Comparison of ENCODE assay signal across 8 cellular contexts in genomic region chr11:64164392-64165312, GRCh38. TPM values are rescaled to one million over a fixed set of nuclear protein-coding genes. Genes with fewer than 3 reads are reported as not detected.
A peak's percentile ranks its signal among the peaks of the same experiment; 100 is the strongest.
DNase-seq lines count a peak whose midpoint lies in the region; ATAC-seq and TF ChIP-seq lines count a peak whose summit lies in the region.

No MANE protein-coding gene starts in this region.

- H3K56ac ChIP-seq in mesendoderm (ENCODE audit: low read length) = peak overlapping the region; percentile 86

- no peak overlapping the region for H4K8ac ChIP-seq in mesendoderm (ENCODE audit: low read depth, low read length)

- H2BK5ac ChIP-seq in mesendoderm (ENCODE audit: low read length) = no peak overlapping the region

- intact Hi-C loops in CD4-positive, alpha-beta memory T cell (cut with micrococcal nuclease) = no loop called here
- intact Hi-C loops in body of pancreas (cut with DNase I) = no loop called here

- no peak overlapping the region for H2AK5ac ChIP-seq in mesendoderm (ENCODE audit: low read length)

- peak overlapping the region; percentile 81; the same call in 1 of the 2 replicates for H2AFZ ChIP-seq in KMS-11 (ENCODE audit: low read depth)
- no peak overlapping the region for H2AFZ ChIP-seq in Karpas-422 (ENCODE audit: low read length)

- H3K79me2 ChIP-seq in KMS-11 (ENCODE audit: insufficient read depth, low read depth) = no peaks in the 10 kb centered on the region
- no peaks in the 10 kb centered on the region for H3K79me2 ChIP-seq in mesendoderm (ENCODE audit: control insufficient read depth, insufficient read depth, low read length)
- no peaks in the 10 kb centered on the region for H3K79me2 ChIP-seq in Karpas-422 (ENCODE audit: low read length)

- WGBS in body of pancreas, 2 donors = 21 to 26% methylated on average over 11 to 20 of the region's 20 CpGs
- WGBS in mesendoderm (ENCODE audit: extremely low coverage, insufficient coverage, low lambda C conversion rate) = no CpG with 5 or more reads among the region's 20 CpGs

- CTCF ChIA-PET in CD4-positive, alpha-beta memory T cell (lab: Charles Lee; ENCODE audit: partially characterized antibody) = interaction anchor here (2.8 kb wide), 1 partner anchor 13 kb away, joined by 16 read pairs; no protein-coding TSS in a partner anchor

- H3K27me3 Mint-ChIP-seq in CD4-positive, alpha-beta memory T cell = no peaks in the 10 kb centered on the region

- H3K9me2 ChIP-seq in Karpas-422 (replicated peaks; ENCODE audit: insufficient read depth, low read length) = no peaks in the 10 kb centered on the region

- no peaks in the 10 kb centered on the region for H3K36me3 Mint-ChIP-seq in CD4-positive, alpha-beta memory T cell

- no peaks in the 10 kb centered on the region for H3K9me3 ChIP-seq in CD4-positive, alpha-beta memory T cell (ENCODE audit: control insufficient read depth in 1 of 2, low read length in 2 of 2)
- H3K9me3 ChIP-seq in body of pancreas = no peaks in the 10 kb centered on the region
- no peaks in the 10 kb centered on the region for H3K9me3 ChIP-seq in Karpas-422 (ENCODE audit: low read length)

- TF ChIP-seq CTCF in KMS-11 (conservative IDR thresholded peaks at IDR 0.05; ENCODE audit: low read depth, low read length) = no peak
- TF ChIP-seq CTCF in body of pancreas (IDR thresholded peaks at IDR 0.05) = no peak

- H3K27me3 ChIP-seq in CD4-positive, alpha-beta memory T cell (ENCODE audit: insufficient read depth, low read length) = no peaks in the 10 kb centered on the region
- H3K27me3 ChIP-seq in KMS-11 (ENCODE audit: insufficient read depth, low read depth) (no peaks in the 10 kb centered on the region), body of pancreas (no peaks in the 10 kb centered on the region), mesendoderm (ENCODE audit: insufficient read depth, low read length, poor library complexity) (no peaks in the 10 kb centered on the region), Karpas-422 (ENCODE audit: low read length) (no peaks in the 10 kb centered on the region)

- H3K23ac ChIP-seq in mesendoderm (ENCODE audit: low read length) = peak overlapping the region; percentile 80

- H3K4me1 Mint-ChIP-seq in CD4-positive, alpha-beta memory T cell = peaks cover 4 to 15% (median 6%) of the 10 kb centered on the region in 4 donors

- no peaks in the 10 kb centered on the region for H3K9me3 Mint-ChIP-seq in CD4-positive, alpha-beta memory T cell

- no peak overlapping the region for H4K5ac ChIP-seq in mesendoderm (ENCODE audit: low read length)

- ATAC-seq in body of pancreas (no peak), HG03280 (IDR thresholded peaks at IDR 0.05; ENCODE audit: unreplicated experiment) (no peak), HG03139 (IDR thresholded peaks at IDR 0.05; ENCODE audit: unreplicated experiment) (no peak)

- peak overlapping the region in 3 of 7 donors; percentile 37 to 48 (median 42) for H3K27ac Mint-ChIP-seq in CD4-positive, alpha-beta memory T cell

- H3K9ac ChIP-seq in KMS-11 = peak overlapping the region; percentile 91
- H3K9ac ChIP-seq in mesendoderm (ENCODE audit: low read length) = peak overlapping the region; percentile 51
- H3K9ac ChIP-seq in Karpas-422 (ENCODE audit: low read length) = no peak overlapping the region

- H3K36me3 ChIP-seq in CD4-positive, alpha-beta memory T cell (ENCODE audit: insufficient read depth, low read length) = no peaks in the 10 kb centered on the region
- H3K36me3 ChIP-seq in KMS-11 (ENCODE audit: insufficient read depth) (no peaks in the 10 kb centered on the region), body of pancreas (replicated peaks in 1 of 2; ENCODE audit: insufficient read depth in 1 of 2, low read depth in 2 of 2) (no peaks in the 10 kb centered on the region), mesendoderm (ENCODE audit: control insufficient read depth, insufficient read depth, low read length) (no peaks in the 10 kb centered on the region), Karpas-422 (ENCODE audit: insufficient read depth, low read length) (no peaks in the 10 kb centered on the region)

- H3K4me2 ChIP-seq in KMS-11 = peak overlapping the region; percentile 99
- H3K4me2 ChIP-seq in mesendoderm (ENCODE audit: low read length) = peak overlapping the region; percentile 59
- H3K4me2 ChIP-seq in Karpas-422 (ENCODE audit: low read depth, low read length, poor library complexity, severe bottlenecking) = no peak overlapping the region

- no peaks in the 10 kb centered on the region for H3K79me1 ChIP-seq in mesendoderm (ENCODE audit: low read length)

- DNase-seq in CD4-positive, alpha-beta memory T cell = no peak
- DNase-seq in body of pancreas (peak; percentile 35 to 61 (median 52)), mesendoderm (peak; percentile 33), Karpas-422 (no peak)
- DNase-seq in stimulated activated CD4-positive, alpha-beta T cell treated with anti-CD3 and anti-CD28 coated beads, Interleukin-1b, Interleukin-23, amount 100 ng/mL, for 48 hours = no peak

- H3K4ac ChIP-seq in mesendoderm (ENCODE audit: low read depth, low read length) = peak overlapping the region; percentile 39

- TF ChIP-seq POLR2A in body of pancreas (IDR thresholded peaks at IDR 0.05) = no peak

- H2BK15ac ChIP-seq in mesendoderm (replicated peaks; ENCODE audit: low read depth) = no peak overlapping the region

- H3K4me3 ChIP-seq in CD4-positive, alpha-beta memory T cell (ENCODE audit: low read length in 2 of 2) = peak overlapping the region in 1 of 2 donors; percentile 62
- H3K4me3 ChIP-seq in KMS-11 (IDR thresholded peaks at IDR 0.05; ENCODE audit: insufficient read depth, low read depth, low read length) = no peak overlapping the region
- H3K4me3 ChIP-seq in body of pancreas = peak overlapping the region; percentile 76 to 81
- no peak overlapping the region for H3K4me3 ChIP-seq in mesendoderm (ENCODE audit: low read length)
- no peak overlapping the region for H3K4me3 ChIP-seq in Karpas-422 (ENCODE audit: low read length)

- no peaks in the 10 kb centered on the region for H4K20me1 ChIP-seq in KMS-11 (ENCODE audit: insufficient read depth)
- no peaks in the 10 kb centered on the region for H4K20me1 ChIP-seq in Karpas-422 (ENCODE audit: insufficient read depth, low read depth, low read length)

- peaks cover 11% of the 10 kb centered on the region for H3K4me1 ChIP-seq in CD4-positive, alpha-beta memory T cell (ENCODE audit: insufficient read depth, low read length)
- H3K4me1 ChIP-seq in KMS-11 (ENCODE audit: low read depth, poor library complexity, severe bottlenecking) = peaks cover 5% of the 10 kb centered on the region
- peaks cover 25% of the 10 kb centered on the region for H3K4me1 ChIP-seq in body of pancreas
- peaks cover 5% of the 10 kb centered on the region for H3K4me1 ChIP-seq in mesendoderm (ENCODE audit: control insufficient read depth, low read depth, low read length)
- H3K4me1 ChIP-seq in Karpas-422 (ENCODE audit: low read length) = peaks cover 12% of the 10 kb centered on the region

- no peak overlapping the region for H2BK120ac ChIP-seq in mesendoderm (ENCODE audit: low read depth, low read length)

- peak overlapping the region; percentile 73 to 83 (median 79) for H3K4me3 Mint-ChIP-seq in CD4-positive, alpha-beta memory T cell

- H3K27ac ChIP-seq in CD4-positive, alpha-beta memory T cell (ENCODE audit: low read depth, low read length) = no peak overlapping the region
- H3K27ac ChIP-seq in KMS-11 = no peak overlapping the region
- peak overlapping the region; percentile 75 to 99 (median 96) for H3K27ac ChIP-seq in body of pancreas
- no peak overlapping the region for H3K27ac ChIP-seq in mesendoderm (ENCODE audit: low read depth, low read length)
- no peak overlapping the region for H3K27ac ChIP-seq in Karpas-422 (ENCODE audit: low read length)

- no peak overlapping the region for H3K18ac ChIP-seq in mesendoderm (ENCODE audit: low read length)

- POLR2A ChIA-PET in CD4-positive, alpha-beta memory T cell (lab: Charles Lee; ENCODE audit: partially characterized antibody) = interaction anchor here (0.6 to 2.8 kb wide), 4 partner anchors 20 to 179 kb away, joined by 3 to 25 read pairs (median 6); partner anchors contain the start of genes OTUB1 and STIP1

RNA-seq across cellular contexts. Expression of gene MACROD1, which starts 1.3 kb away (rescaled TPM):
- total RNA-seq in CD4-positive, alpha-beta memory T cell = 1 to 10 TPM; 8.1 to 8.7 TPM
- 1 to 10 TPM; 5.0 to 6.5 TPM for polyA plus RNA-seq in CD4-positive, alpha-beta memory T cell
- 10 to 100 TPM; 24.7 to 65.4 TPM for total RNA-seq in body of pancreas
- 4.5 TPM for polyA plus RNA-seq in mesendoderm (2013, experiment 1 of 2)
- 4.2 TPM for polyA plus RNA-seq in mesendoderm (2013, experiment 2 of 2)
- 5.4 TPM in 1 of 2 replicates, not detected in the other for total RNA-seq in Karpas-422 (2014; rRNA removed; shearing (Covaris generic); ENCODE audit: low replicate concordance)

RNA-seq across cellular contexts. Expression of gene STIP1, which starts 21.3 kb away (rescaled TPM):
- total RNA-seq in CD4-positive, alpha-beta memory T cell = 100 to 1,000 TPM in 1 of 2 experiments, 10 to 100 TPM in 1; 97.4 to 106 TPM
- polyA plus RNA-seq in CD4-positive, alpha-beta memory T cell = 10 to 100 TPM; 37.1 to 98.8 TPM
- 10 to 100 TPM; 35.8 to 63.6 TPM for total RNA-seq in body of pancreas
- polyA plus RNA-seq in mesendoderm (2013, experiment 1 of 2) = 212 TPM
- polyA plus RNA-seq in mesendoderm (2013, experiment 2 of 2) = 213 TPM
- total RNA-seq in Karpas-422 (2014; rRNA removed; shearing (Covaris generic); ENCODE audit: low replicate concordance) = 101 and 199 TPM in 2 replicates

RNA-seq across cellular contexts. Expression of gene FERMT3, which starts 41.9 kb away (rescaled TPM):
- total RNA-seq in CD4-positive, alpha-beta memory T cell = 100 to 1,000 TPM; 149 to 152 TPM
- polyA plus RNA-seq in CD4-positive, alpha-beta memory T cell = 100 to 1,000 TPM; 198 to 202 TPM
- 1 to 10 TPM; 8.6 to 9.1 TPM for total RNA-seq in body of pancreas
- 1.3 TPM for polyA plus RNA-seq in mesendoderm (2013, experiment 1 of 2)
- polyA plus RNA-seq in mesendoderm (2013, experiment 2 of 2) = 0.76 TPM
- 72.7 and 141 TPM in 2 replicates for total RNA-seq in Karpas-422 (2014; rRNA removed; shearing (Covaris generic); ENCODE audit: low replicate concordance)

Comparison
In these comparisons a context has a peak if more than half of its experiments do, and no peak if none do; other contexts are left out.
1. DNase-seq: peak in body of pancreas (4 of 4) and mesendoderm (single experiment); none in CD4-positive, alpha-beta memory T cell (0 of 5), Karpas-422 (single experiment) and stimulated activated CD4-positive, alpha-beta T cell treated with anti-CD3 and anti-CD28 coated beads, Interleukin-1b, Interleukin-23, amount 100 ng/mL, for 48 hours (single experiment).
2. H3K27ac ChIP-seq: peak in body of pancreas (4 of 4); none in CD4-positive, alpha-beta memory T cell (single experiment), KMS-11 (single experiment), mesendoderm (single experiment) and Karpas-422 (single experiment).
3. H3K4me3 ChIP-seq: peak in body of pancreas (2 of 2); none in KMS-11 (single experiment), mesendoderm (single experiment) and Karpas-422 (single experiment).